In the genomic region with DNA sequence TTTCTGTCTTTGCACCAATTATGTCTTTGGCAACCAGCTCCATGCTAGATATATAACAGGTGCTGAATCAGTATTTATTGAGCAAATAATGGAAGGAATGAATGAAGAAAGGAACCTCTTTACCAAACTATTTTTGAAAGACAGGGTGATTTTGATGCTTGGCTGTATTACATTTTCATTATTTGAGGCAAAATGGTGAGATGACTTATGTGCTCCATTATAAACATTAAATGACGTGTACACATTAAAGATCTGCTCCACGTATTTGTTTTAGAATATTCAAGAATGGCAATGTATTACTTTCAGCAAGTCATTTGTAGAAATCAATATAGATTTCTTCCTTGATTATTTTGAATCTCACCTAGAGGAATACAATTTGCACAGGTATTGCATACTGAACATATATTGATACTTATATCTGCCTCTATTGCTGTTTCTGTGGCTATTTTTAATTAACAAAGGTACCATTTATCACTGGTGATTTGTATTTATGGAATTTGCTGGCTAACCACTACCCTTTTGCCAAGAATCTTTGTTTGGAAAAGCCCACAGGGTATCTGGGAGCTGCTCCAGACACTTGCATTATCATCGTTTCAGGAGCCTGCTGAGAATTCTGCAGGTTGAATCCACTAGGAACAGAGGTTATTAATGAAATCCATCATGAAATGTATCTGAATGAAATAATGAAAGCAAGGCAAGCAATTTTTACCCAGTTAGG, we compare ENCODE assay signal across 16 cellular contexts.
A peak's percentile ranks its signal among the peaks of the same experiment; 100 is the strongest.
DNase-seq lines count a peak whose midpoint lies in the region; ATAC-seq and TF ChIP-seq lines count a peak whose summit lies in the region.
"Had no signal": no experiment of that assay in that cellular context is flagged by ENCODE, and none has a peak within 500 bp of the region (broad histone marks: within the 10 kb centered on the region; RNA-seq: fewer than 3 reads in every experiment).

No MANE protein-coding gene starts in this region.

- H3K14ac ChIP-seq in H9 (ENCODE audit: insufficient read depth, low read length) = no peak overlapping the region

- no peak overlapping the region for H3K56ac ChIP-seq in H9 (ENCODE audit: insufficient read length, low read depth, low read length)

- no peak overlapping the region for H3K27ac Mint-ChIP-seq in H9
- H3K27ac Mint-ChIP-seq: activated T-cell treated with anti-CD3 and anti-CD28 coated beads, Interleukin-2, amount 50 U/mL, for 24 hours; CD8-positive, alpha-beta T cell; IgD-negative memory B cell; natural killer cell treated with Interleukin-12 subunit alpha and Interleukin-12 subunit beta and Interleukin-15 and Interleukin-18, amount 100 ng/mL, for 72 hours had no signal

- no peak overlapping the region for H3K4ac ChIP-seq in H9 (ENCODE audit: low read depth, low read length)

- DNase-seq in GM04503 (ENCODE audit: low read depth) = peak; percentile 27
- no peak for DNase-seq in Panc1 (ENCODE audit: low read depth, low spot score)
- DNase-seq in fibroblast of gingiva (ENCODE audit: low read depth) = peak; percentile 38
- peak; percentile 32 for DNase-seq in retinal pigment epithelial cell (ENCODE audit: low read depth)
- DNase-seq in NCI-H2171 (lab: John Stamatoyannopoulos, UW) = no peak
- DNase-seq in H9 = no peak
- DNase-seq: activated CD4-positive, alpha-beta T cell treated with anti-CD3 and anti-CD28 coated beads for 1 hour; activated T-cell treated with anti-CD3 and anti-CD28 coated beads, Interleukin-2, amount 50 U/mL, for 24 hours; aorta; CD8-positive, alpha-beta T cell; heart left ventricle; NCI-H1930; small intestine had no signal

- in situ Hi-C loops in Panc1 (cut with HindIII; ENCODE audit: low pct_unique_long_range_greater_than_20kb, low sequenced_read_pairs) = no loop called here

- BruUV-seq in Panc1 (replicated peaks; lab: Mats Ljungman, UMichigan) = no TSS peak

- no peaks in the 10 kb centered on the region for H3K27me3 Mint-ChIP-seq in H9 (ENCODE audit: low read depth)
- H3K27me3 Mint-ChIP-seq: activated T-cell treated with anti-CD3 and anti-CD28 coated beads, Interleukin-2, amount 50 U/mL, for 24 hours; IgD-negative memory B cell; natural killer cell treated with Interleukin-12 subunit alpha and Interleukin-12 subunit beta and Interleukin-15 and Interleukin-18, amount 100 ng/mL, for 72 hours had no signal

- H3K18ac ChIP-seq in H9 (ENCODE audit: insufficient read length, low read depth, low read length) = no peak overlapping the region

- ATAC-seq in Panc1 = peak; percentile 82
- no peak for ATAC-seq in HG02642 (IDR thresholded peaks at IDR 0.05; ENCODE audit: poor library complexity, unreplicated experiment)
- ATAC-seq: CD8-positive, alpha-beta T cell; natural killer cell treated with Interleukin-12 subunit alpha and Interleukin-12 subunit beta and Interleukin-15 and Interleukin-18, amount 100 ng/mL, for 72 hours had no signal

- H3K4me2 ChIP-seq in H9 (ENCODE audit: insufficient read depth, insufficient read length, low read length) = no peak overlapping the region

- H3K27ac ChIP-seq in Panc1 (ENCODE audit: low read length) = peak overlapping the region; percentile 90
- H3K27ac ChIP-seq in H9 (ENCODE audit: insufficient read length, low read depth, low read length) = no peak overlapping the region

- no peaks in the 10 kb centered on the region for H3K79me2 ChIP-seq in H9 (ENCODE audit: insufficient read depth, low read length)

- no peak overlapping the region for H3K4me3 Mint-ChIP-seq in H9
- H3K4me3 Mint-ChIP-seq: activated T-cell treated with anti-CD3 and anti-CD28 coated beads, Interleukin-2, amount 50 U/mL, for 24 hours; CD8-positive, alpha-beta T cell; IgD-negative memory B cell; natural killer cell treated with Interleukin-12 subunit alpha and Interleukin-12 subunit beta and Interleukin-15 and Interleukin-18, amount 100 ng/mL, for 72 hours had no signal

- H3K4me1 Mint-ChIP-seq in H9 = no peaks in the 10 kb centered on the region
- H3K4me1 Mint-ChIP-seq: IgD-negative memory B cell had no signal

- H4K5ac ChIP-seq in H9 (ENCODE audit: insufficient read length, low read depth, low read length) = no peak overlapping the region

- POLR2A ChIA-PET in Panc1 (lab: Charles Lee) = no interaction called here

- H4K20me1 ChIP-seq in H9 (ENCODE audit: control insufficient read depth, insufficient read depth, insufficient read length) = no peaks in the 10 kb centered on the region

- no peaks in the 10 kb centered on the region for H3K27me3 ChIP-seq in Panc1 (ENCODE audit: control insufficient read depth, insufficient read depth, low read length)
- H3K27me3 ChIP-seq in H9 (ENCODE audit: insufficient read depth, low read length) = no peaks in the 10 kb centered on the region
- H3K27me3 ChIP-seq: heart left ventricle had no signal

- H2BK12ac ChIP-seq in H9 (ENCODE audit: insufficient read length, low read depth, low read length) = no peak overlapping the region

- CTCF ChIA-PET in Panc1 (lab: Charles Lee) = no interaction called here

- H2AK5ac ChIP-seq in H9 (ENCODE audit: insufficient read length, low read length) = no peak overlapping the region

- no peak overlapping the region for H2BK5ac ChIP-seq in H9 (ENCODE audit: insufficient read length, low read length)

- H2BK15ac ChIP-seq in H9 (ENCODE audit: low read depth, low read length) = no peak overlapping the region

- peaks cover 17% of the 10 kb centered on the region for H3K36me3 ChIP-seq in Panc1 (ENCODE audit: control insufficient read depth, insufficient read depth, low read length)

- H3T11ph ChIP-seq in H9 (ENCODE audit: low read length) = no peak overlapping the region

- H4K91ac ChIP-seq in H9 (ENCODE audit: insufficient read length, low read depth, low read length) = no peak overlapping the region

- H3K4me1 ChIP-seq in Panc1 (ENCODE audit: control insufficient read depth, insufficient read depth, low read length) = peaks cover 97% of the 10 kb centered on the region
- no peaks in the 10 kb centered on the region for H3K4me1 ChIP-seq in H9 (ENCODE audit: insufficient read depth, low read length)

- intact Hi-C loops in Panc1 (cut with micrococcal nuclease; ENCODE audit: unreplicated experiment) = no loop called here

- TF ChIP-seq CTCF in Panc1 (IDR thresholded peaks at IDR 0.05) (no peak), retinal pigment epithelial cell (conservative IDR thresholded peaks at IDR 0.05; ENCODE audit: low read depth, low read length) (no peak), H9 (conservative IDR thresholded peaks at IDR 0.05) (no peak)

- no CpG with 5 or more reads among the region's 3 CpGs for WGBS in H9 (ENCODE audit: extremely low coverage, insufficient read length, low lambda C conversion rate)

- H2BK120ac ChIP-seq in H9 (ENCODE audit: low read depth, low read length, poor library complexity, severe bottlenecking) = no peak overlapping the region

- no peak overlapping the region for H4K8ac ChIP-seq in H9 (replicated peaks; ENCODE audit: insufficient read length, low read depth, low read length)

- no peaks in the 10 kb centered on the region for H3K23me2 ChIP-seq in H9 (ENCODE audit: insufficient read length, low read depth, low read length, poor library complexity, severe bottlenecking)

- no peak overlapping the region for H3K9ac ChIP-seq in H9 (ENCODE audit: extremely low read depth, insufficient read length, low read length)

- no peak overlapping the region for H3K23ac ChIP-seq in H9 (ENCODE audit: insufficient read length, low read depth, low read length)

- no peaks in the 10 kb centered on the region for H3K9me3 Mint-ChIP-seq in H9
- H3K9me3 Mint-ChIP-seq: activated T-cell treated with anti-CD3 and anti-CD28 coated beads, Interleukin-2, amount 50 U/mL, for 24 hours had no signal

- no peak overlapping the region for H2BK20ac ChIP-seq in H9 (ENCODE audit: low read depth, low read length, poor library complexity, severe bottlenecking)

- H3K9me3 ChIP-seq in Panc1 (ENCODE audit: control insufficient read depth, insufficient read depth, low read depth, low read length) (no peaks in the 10 kb centered on the region), H9 (ENCODE audit: control insufficient read depth, low read depth, low read length) (no peaks in the 10 kb centered on the region)
- H3K9me3 ChIP-seq: heart left ventricle had no signal

- H3K79me1 ChIP-seq in H9 (ENCODE audit: insufficient read depth, low read depth, low read length, poor library complexity, severe bottlenecking) = no peaks in the 10 kb centered on the region

- H3K36me3 Mint-ChIP-seq in H9 (ENCODE audit: insufficient read depth in 1 of 3, low read depth in 3 of 3) = no peaks in the 10 kb centered on the region
- H3K36me3 Mint-ChIP-seq: CD8-positive, alpha-beta T cell; natural killer cell treated with Interleukin-12 subunit alpha and Interleukin-12 subunit beta and Interleukin-15 and Interleukin-18, amount 100 ng/mL, for 72 hours had no signal

- H3K4me3 ChIP-seq in Panc1 (ENCODE audit: low read depth in 2 of 2, low read length in 2 of 2) (no peak overlapping the region), retinal pigment epithelial cell (ENCODE audit: low read length) (no peak overlapping the region)
- H3K4me3 ChIP-seq: heart left ventricle had no signal

- H2AFZ ChIP-seq in H9 (ENCODE audit: low read length) = no peak overlapping the region

Comparison
In these comparisons a context has a peak if more than half of its experiments do, and no peak if none do; other contexts are left out.
1. DNase-seq: peak in GM04503 (single experiment), fibroblast of gingiva (single experiment) and retinal pigment epithelial cell (single experiment); none in Panc1 (single experiment), NCI-H2171 (single experiment) and H9 (single experiment).